ENCODE assay signal across 4 cellular contexts in genomic region chr16:2913603-2914002, GRCh38.
TF ChIP-seq lines count a peak whose summit lies in the region.

No MANE protein-coding gene starts in this region.

TF ChIP-seq in SK-N-SH, 30 proteins besides CTCF, POLR2A, EP300 and RAD21:
- TF ChIP-seq PBX3 (IDR thresholded peaks at IDR 0.05), result no peak
- no peak for TF ChIP-seq TEAD4 (IDR thresholded peaks at IDR 0.05; ENCODE audit: borderline replicate concordance, insufficient read depth)
- no peak for TF ChIP-seq NFIC (IDR thresholded peaks at IDR 0.05; ENCODE audit: borderline replicate concordance)
- no peak for TF ChIP-seq POLR2AphosphoS5 (IDR thresholded peaks at IDR 0.05; ENCODE audit: low read depth, low read length)
- TF ChIP-seq SMC3 (IDR thresholded peaks at IDR 0.05; ENCODE audit: low read depth, low read length), result no peak
- TF ChIP-seq TCF12 (IDR thresholded peaks at IDR 0.05), result no peak
- no peak for TF ChIP-seq ZBTB33 (IDR thresholded peaks at IDR 0.05; ENCODE audit: borderline replicate concordance, low read depth)

TF ChIP-seq in SK-N-SH treated with all-trans-retinoic acid at 6 μM for 48 hours, 23 proteins besides CTCF, POLR2A, EP300 and RAD21 (continues in another document):
- TF ChIP-seq SNAI2 (CRISPR knock-in tag; IDR thresholded peaks at IDR 0.05), result no peak
- TF ChIP-seq ZNF8 (CRISPR knock-in tag; IDR thresholded peaks at IDR 0.05), result no peak
- no peak for TF ChIP-seq CSRNP3 (CRISPR knock-in tag; IDR thresholded peaks at IDR 0.05)
- TF ChIP-seq POU6F1 (CRISPR knock-in tag; IDR thresholded peaks at IDR 0.05; ENCODE audit: borderline replicate concordance, low read depth), result no peak
- TF ChIP-seq ZFP30 (CRISPR knock-in tag; IDR thresholded peaks at IDR 0.05), result no peak
- TF ChIP-seq BACH2 (CRISPR knock-in tag; IDR thresholded peaks at IDR 0.05; ENCODE audit: borderline replicate concordance), result no peak
- TF ChIP-seq CREB5 (CRISPR knock-in tag; IDR thresholded peaks at IDR 0.05; ENCODE audit: low read depth), result no peak
- TF ChIP-seq ARNTL (CRISPR knock-in tag; IDR thresholded peaks at IDR 0.05; ENCODE audit: borderline replicate concordance, low read depth), result no peak
- no peak for TF ChIP-seq PATZ1 (CRISPR knock-in tag; IDR thresholded peaks at IDR 0.05; ENCODE audit: borderline replicate concordance)
- TF ChIP-seq ZNF565 (CRISPR knock-in tag; conservative IDR thresholded peaks at IDR 0.05; ENCODE audit: low read depth), result no peak

TF ChIP-seq in IMR-90, 13 proteins besides CTCF, POLR2A, EP300 and RAD21:
- TF ChIP-seq MAZ (IDR thresholded peaks at IDR 0.05; ENCODE audit: borderline replicate concordance, low read depth, low read length), result no peak
- TF ChIP-seq SMC3 (IDR thresholded peaks at IDR 0.05; ENCODE audit: low read depth, low read length), result no peak
- TF ChIP-seq CHD1 (IDR thresholded peaks at IDR 0.05; ENCODE audit: low read depth, low read length), result no peak
- no peak for TF ChIP-seq MXI1 (IDR thresholded peaks at IDR 0.05; ENCODE audit: borderline replicate concordance, low read depth, low read length)
- no peak for TF ChIP-seq RCOR1 (IDR thresholded peaks at IDR 0.05; ENCODE audit: insufficient replicate concordance, low read length)
- no peak for TF ChIP-seq RFX5 (IDR thresholded peaks at IDR 0.05; ENCODE audit: low read depth, low read length)
- no peak for TF ChIP-seq BHLHE40 (IDR thresholded peaks at IDR 0.05; ENCODE audit: low read depth, low read length)
- no peak for TF ChIP-seq NFE2L2 (IDR thresholded peaks at IDR 0.05; ENCODE audit: low read depth, low read length)
- no peak for TF ChIP-seq FOS (IDR thresholded peaks at IDR 0.05; ENCODE audit: low read depth, low read length)

TF ChIP-seq in neural cell, 6 proteins besides CTCF, POLR2A, EP300 and RAD21:
- TF ChIP-seq REST (IDR thresholded peaks at IDR 0.05; ENCODE audit: borderline replicate concordance) (no peak), EZH2 (IDR thresholded peaks at IDR 0.05; ENCODE audit: borderline replicate concordance, insufficient read depth, low read length, poor library complexity, severe bottlenecking) (no peak), TAF1 (IDR thresholded peaks at IDR 0.05; ENCODE audit: low read depth) (no peak), MXI1 (conservative IDR thresholded peaks at IDR 0.05; ENCODE audit: poor library complexity, severe bottlenecking) (no peak), SMC3 (conservative IDR thresholded peaks at IDR 0.05; ENCODE audit: poor library complexity) (no peak), POLR2AphosphoS5 (IDR thresholded peaks at IDR 0.05) (no peak)
